Comparison of ENCODE assay signal across 1 cellular context in the genomic region with DNA sequence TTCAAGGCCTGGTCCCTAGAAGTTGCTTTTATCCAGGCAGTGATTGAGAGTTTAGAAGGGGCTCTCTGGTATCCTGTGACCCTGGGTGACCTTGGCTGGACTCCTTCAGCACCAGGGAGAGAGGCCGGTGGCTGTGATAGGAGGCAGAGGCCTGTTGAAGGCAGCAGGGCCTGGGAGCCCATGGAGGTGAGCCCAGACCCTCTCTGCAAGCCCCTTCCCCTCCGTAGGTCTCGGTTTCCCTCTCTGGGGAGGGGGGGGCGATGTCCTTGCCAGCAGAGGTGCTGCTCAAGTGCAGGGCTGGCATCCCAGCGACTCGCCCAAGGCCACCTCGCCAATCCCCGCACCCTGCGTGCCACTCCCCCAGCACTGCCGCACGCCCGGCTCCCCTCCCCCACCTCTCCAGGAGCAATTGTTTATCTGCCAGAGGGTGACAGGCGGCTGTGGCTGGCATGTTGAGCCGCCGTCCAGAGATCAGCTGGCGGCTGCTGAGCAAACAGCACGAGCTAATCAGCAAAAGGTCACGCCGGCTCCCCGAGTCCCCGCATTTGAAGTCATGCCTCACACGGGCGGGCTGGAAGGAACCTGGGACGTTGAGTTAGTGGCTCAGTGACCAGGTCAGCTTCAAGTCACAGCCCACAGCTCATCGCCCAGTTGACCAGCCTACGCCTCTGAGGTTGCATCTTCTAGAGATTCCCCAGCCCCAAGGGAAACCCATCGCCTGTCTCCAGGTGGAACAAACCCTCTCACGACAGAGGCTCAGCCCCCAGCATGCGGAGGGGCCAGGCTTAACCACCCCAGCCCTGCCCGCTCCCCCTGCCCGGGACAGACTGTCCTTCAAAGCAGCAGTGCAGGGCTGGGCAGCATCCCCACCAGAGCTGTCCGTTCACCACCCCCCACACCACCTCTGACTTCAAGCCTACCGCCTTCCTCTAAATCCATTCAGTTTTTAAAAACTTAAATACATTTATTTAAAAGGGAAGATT.
A peak's percentile ranks its signal among the peaks of the same experiment; 100 is the strongest.
TF ChIP-seq lines count a peak whose summit lies in the region.

No MANE protein-coding gene starts in this region.

TF ChIP-seq in HepG2, 621 proteins besides CTCF, POLR2A, EP300 and RAD21 (continued from another document and continues in another):
- TF ChIP-seq, protein P1, sequence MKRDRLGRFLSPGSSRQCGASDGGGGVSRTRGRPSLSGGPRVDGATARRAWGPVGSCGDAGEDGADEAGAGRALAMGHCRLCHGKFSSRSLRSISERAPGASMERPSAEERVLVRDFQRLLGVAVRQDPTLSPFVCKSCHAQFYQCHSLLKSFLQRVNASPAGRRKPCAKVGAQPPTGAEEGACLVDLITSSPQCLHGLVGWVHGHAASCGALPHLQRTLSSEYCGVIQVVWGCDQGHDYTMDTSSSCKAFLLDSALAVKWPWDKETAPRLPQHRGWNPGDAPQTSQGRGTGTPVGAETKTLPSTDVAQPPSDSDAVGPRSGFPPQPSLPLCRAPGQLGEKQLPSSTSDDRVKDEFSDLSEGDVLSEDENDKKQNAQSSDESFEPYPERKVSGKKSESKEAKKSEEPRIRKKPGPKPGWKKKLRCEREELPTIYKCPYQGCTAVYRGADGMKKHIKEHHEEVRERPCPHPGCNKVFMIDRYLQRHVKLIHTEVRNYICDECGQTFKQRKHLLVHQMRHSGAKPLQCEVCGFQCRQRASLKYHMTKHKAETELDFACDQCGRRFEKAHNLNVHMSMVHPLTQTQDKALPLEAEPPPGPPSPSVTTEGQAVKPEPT (CRISPR knock-in tag; IDR thresholded peaks at IDR 0.05; ENCODE audit: low read depth): no peak; the same call in 1 of the 2 replicates
- TF ChIP-seq, protein P2, sequence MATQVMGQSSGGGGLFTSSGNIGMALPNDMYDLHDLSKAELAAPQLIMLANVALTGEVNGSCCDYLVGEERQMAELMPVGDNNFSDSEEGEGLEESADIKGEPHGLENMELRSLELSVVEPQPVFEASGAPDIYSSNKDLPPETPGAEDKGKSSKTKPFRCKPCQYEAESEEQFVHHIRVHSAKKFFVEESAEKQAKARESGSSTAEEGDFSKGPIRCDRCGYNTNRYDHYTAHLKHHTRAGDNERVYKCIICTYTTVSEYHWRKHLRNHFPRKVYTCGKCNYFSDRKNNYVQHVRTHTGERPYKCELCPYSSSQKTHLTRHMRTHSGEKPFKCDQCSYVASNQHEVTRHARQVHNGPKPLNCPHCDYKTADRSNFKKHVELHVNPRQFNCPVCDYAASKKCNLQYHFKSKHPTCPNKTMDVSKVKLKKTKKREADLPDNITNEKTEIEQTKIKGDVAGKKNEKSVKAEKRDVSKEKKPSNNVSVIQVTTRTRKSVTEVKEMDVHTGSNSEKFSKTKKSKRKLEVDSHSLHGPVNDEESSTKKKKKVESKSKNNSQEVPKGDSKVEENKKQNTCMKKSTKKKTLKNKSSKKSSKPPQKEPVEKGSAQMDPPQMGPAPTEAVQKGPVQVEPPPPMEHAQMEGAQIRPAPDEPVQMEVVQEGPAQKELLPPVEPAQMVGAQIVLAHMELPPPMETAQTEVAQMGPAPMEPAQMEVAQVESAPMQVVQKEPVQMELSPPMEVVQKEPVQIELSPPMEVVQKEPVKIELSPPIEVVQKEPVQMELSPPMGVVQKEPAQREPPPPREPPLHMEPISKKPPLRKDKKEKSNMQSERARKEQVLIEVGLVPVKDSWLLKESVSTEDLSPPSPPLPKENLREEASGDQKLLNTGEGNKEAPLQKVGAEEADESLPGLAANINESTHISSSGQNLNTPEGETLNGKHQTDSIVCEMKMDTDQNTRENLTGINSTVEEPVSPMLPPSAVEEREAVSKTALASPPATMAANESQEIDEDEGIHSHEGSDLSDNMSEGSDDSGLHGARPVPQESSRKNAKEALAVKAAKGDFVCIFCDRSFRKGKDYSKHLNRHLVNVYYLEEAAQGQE (IDR thresholded peaks at IDR 0.05; ENCODE audit: borderline replicate concordance in 1 of 2, low read depth in 1 of 2, low read length in 2 of 2): peak; percentile 43 to 89
- TF ChIP-seq ZNF674 (CRISPR knock-in tag; IDR thresholded peaks at IDR 0.05; ENCODE audit: low read depth) (no peak), NFE2 (CRISPR knock-in tag; IDR thresholded peaks at IDR 0.05) (no peak), TP53 (CRISPR knock-in tag; conservative IDR thresholded peaks at IDR 0.05) (peak; percentile 90), RXRA (CRISPR knock-in tag; IDR thresholded peaks at IDR 0.05) (peak; percentile 99), ZNF180 (CRISPR knock-in tag; IDR thresholded peaks at IDR 0.05; ENCODE audit: borderline replicate concordance, low read depth) (no peak; the same call in 1 of the 2 replicates), ZNF777 (CRISPR knock-in tag; IDR thresholded peaks at IDR 0.05) (0 out of 2 replicates have a peak, but pooled peaks have one; percentile 46), MIER2 (CRISPR knock-in tag; IDR thresholded peaks at IDR 0.05) (peak; percentile 84), HES4 (CRISPR knock-in tag; IDR thresholded peaks at IDR 0.05; ENCODE audit: borderline replicate concordance) (peak; percentile 83; the same call in 1 of the 2 replicates), TRAFD1 (CRISPR knock-in tag; IDR thresholded peaks at IDR 0.05; ENCODE audit: borderline replicate concordance) (peak; percentile 86; the same call in 1 of the 2 replicates), IRX3 (CRISPR knock-in tag; IDR thresholded peaks at IDR 0.05; ENCODE audit: borderline replicate concordance, low read depth) (peak; percentile 84; the same call in 1 of the 2 replicates), PCBP1 (IDR thresholded peaks at IDR 0.05; ENCODE audit: borderline replicate concordance, low read depth, low read length) (peak; percentile 69; the same call in 1 of the 2 replicates), GABPB1 (CRISPR knock-in tag; IDR thresholded peaks at IDR 0.05) (peak; percentile 79), ZNF251 (CRISPR knock-in tag; IDR thresholded peaks at IDR 0.05) (no peak), ZFP36L1 (CRISPR knock-in tag; IDR thresholded peaks at IDR 0.05) (peak; percentile 83; the same call in 1 of the 2 replicates), ZNF546 (CRISPR knock-in tag; conservative IDR thresholded peaks at IDR 0.05) (peak; percentile 82; the same call in 1 of the 2 replicates)
- TF ChIP-seq, protein P3, sequence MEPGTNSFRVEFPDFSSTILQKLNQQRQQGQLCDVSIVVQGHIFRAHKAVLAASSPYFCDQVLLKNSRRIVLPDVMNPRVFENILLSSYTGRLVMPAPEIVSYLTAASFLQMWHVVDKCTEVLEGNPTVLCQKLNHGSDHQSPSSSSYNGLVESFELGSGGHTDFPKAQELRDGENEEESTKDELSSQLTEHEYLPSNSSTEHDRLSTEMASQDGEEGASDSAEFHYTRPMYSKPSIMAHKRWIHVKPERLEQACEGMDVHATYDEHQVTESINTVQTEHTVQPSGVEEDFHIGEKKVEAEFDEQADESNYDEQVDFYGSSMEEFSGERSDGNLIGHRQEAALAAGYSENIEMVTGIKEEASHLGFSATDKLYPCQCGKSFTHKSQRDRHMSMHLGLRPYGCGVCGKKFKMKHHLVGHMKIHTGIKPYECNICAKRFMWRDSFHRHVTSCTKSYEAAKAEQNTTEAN (CRISPR knock-in tag; conservative IDR thresholded peaks at IDR 0.05): peak; percentile 83
- TF ChIP-seq, protein P4, sequence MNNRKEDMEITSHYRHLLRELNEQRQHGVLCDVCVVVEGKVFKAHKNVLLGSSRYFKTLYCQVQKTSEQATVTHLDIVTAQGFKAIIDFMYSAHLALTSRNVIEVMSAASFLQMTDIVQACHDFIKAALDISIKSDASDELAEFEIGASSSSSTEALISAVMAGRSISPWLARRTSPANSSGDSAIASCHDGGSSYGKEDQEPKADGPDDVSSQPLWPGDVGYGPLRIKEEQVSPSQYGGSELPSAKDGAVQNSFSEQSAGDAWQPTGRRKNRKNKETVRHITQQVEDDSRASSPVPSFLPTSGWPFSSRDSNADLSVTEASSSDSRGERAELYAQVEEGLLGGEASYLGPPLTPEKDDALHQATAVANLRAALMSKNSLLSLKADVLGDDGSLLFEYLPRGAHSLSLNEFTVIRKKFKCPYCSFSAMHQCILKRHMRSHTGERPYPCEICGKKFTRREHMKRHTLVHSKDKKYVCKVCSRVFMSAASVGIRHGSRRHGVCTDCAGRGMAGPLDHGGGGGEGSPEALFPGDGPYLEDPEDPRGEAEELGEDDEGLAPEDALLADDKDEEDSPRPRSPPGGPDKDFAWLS (CRISPR knock-in tag; IDR thresholded peaks at IDR 0.05; ENCODE audit: borderline replicate concordance): no peak
- TF ChIP-seq, protein P5, sequence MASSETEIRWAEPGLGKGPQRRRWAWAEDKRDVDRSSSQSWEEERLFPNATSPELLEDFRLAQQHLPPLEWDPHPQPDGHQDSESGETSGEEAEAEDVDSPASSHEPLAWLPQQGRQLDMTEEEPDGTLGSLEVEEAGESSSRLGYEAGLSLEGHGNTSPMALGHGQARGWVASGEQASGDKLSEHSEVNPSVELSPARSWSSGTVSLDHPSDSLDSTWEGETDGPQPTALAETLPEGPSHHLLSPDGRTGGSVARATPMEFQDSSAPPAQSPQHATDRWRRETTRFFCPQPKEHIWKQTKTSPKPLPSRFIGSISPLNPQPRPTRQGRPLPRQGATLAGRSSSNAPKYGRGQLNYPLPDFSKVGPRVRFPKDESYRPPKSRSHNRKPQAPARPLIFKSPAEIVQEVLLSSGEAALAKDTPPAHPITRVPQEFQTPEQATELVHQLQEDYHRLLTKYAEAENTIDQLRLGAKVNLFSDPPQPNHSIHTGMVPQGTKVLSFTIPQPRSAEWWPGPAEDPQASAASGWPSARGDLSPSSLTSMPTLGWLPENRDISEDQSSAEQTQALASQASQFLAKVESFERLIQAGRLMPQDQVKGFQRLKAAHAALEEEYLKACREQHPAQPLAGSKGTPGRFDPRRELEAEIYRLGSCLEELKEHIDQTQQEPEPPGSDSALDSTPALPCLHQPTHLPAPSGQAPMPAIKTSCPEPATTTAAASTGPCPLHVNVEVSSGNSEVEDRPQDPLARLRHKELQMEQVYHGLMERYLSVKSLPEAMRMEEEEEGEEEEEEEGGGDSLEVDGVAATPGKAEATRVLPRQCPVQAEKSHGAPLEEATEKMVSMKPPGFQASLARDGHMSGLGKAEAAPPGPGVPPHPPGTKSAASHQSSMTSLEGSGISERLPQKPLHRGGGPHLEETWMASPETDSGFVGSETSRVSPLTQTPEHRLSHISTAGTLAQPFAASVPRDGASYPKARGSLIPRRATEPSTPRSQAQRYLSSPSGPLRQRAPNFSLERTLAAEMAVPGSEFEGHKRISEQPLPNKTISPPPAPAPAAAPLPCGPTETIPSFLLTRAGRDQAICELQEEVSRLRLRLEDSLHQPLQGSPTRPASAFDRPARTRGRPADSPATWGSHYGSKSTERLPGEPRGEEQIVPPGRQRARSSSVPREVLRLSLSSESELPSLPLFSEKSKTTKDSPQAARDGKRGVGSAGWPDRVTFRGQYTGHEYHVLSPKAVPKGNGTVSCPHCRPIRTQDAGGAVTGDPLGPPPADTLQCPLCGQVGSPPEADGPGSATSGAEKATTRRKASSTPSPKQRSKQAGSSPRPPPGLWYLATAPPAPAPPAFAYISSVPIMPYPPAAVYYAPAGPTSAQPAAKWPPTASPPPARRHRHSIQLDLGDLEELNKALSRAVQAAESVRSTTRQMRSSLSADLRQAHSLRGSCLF (CRISPR knock-in tag; IDR thresholded peaks at IDR 0.05; ENCODE audit: borderline replicate concordance): peak; percentile 73; the same call in 1 of the 2 replicates
- TF ChIP-seq, protein P6, sequence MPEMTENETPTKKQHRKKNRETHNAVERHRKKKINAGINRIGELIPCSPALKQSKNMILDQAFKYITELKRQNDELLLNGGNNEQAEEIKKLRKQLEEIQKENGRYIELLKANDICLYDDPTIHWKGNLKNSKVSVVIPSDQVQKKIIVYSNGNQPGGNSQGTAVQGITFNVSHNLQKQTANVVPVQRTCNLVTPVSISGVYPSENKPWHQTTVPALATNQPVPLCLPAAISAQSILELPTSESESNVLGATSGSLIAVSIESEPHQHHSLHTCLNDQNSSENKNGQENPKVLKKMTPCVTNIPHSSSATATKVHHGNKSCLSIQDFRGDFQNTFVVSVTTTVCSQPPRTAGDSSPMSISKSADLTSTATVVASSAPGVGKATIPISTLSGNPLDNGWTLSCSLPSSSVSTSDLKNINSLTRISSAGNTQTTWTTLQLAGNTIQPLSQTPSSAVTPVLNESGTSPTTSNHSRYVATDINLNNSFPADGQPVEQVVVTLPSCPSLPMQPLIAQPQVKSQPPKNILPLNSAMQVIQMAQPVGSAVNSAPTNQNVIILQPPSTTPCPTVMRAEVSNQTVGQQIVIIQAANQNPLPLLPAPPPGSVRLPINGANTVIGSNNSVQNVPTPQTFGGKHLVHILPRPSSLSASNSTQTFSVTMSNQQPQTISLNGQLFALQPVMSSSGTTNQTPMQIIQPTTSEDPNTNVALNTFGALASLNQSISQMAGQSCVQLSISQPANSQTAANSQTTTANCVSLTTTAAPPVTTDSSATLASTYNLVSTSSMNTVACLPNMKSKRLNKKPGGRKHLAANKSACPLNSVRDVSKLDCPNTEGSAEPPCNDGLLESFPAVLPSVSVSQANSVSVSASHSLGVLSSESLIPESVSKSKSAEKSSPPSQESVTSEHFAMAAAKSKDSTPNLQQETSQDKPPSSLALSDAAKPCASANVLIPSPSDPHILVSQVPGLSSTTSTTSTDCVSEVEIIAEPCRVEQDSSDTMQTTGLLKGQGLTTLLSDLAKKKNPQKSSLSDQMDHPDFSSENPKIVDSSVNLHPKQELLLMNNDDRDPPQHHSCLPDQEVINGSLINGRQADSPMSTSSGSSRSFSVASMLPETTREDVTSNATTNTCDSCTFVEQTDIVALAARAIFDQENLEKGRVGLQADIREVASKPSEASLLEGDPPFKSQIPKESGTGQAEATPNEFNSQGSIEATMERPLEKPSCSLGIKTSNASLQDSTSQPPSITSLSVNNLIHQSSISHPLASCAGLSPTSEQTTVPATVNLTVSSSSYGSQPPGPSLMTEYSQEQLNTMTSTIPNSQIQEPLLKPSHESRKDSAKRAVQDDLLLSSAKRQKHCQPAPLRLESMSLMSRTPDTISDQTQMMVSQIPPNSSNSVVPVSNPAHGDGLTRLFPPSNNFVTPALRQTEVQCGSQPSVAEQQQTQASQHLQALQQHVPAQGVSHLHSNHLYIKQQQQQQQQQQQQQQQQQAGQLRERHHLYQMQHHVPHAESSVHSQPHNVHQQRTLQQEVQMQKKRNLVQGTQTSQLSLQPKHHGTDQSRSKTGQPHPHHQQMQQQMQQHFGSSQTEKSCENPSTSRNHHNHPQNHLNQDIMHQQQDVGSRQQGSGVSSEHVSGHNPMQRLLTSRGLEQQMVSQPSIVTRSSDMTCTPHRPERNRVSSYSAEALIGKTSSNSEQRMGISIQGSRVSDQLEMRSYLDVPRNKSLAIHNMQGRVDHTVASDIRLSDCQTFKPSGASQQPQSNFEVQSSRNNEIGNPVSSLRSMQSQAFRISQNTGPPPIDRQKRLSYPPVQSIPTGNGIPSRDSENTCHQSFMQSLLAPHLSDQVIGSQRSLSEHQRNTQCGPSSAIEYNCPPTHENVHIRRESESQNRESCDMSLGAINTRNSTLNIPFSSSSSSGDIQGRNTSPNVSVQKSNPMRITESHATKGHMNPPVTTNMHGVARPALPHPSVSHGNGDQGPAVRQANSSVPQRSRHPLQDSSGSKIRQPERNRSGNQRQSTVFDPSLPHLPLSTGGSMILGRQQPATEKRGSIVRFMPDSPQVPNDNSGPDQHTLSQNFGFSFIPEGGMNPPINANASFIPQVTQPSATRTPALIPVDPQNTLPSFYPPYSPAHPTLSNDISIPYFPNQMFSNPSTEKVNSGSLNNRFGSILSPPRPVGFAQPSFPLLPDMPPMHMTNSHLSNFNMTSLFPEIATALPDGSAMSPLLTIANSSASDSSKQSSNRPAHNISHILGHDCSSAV (CRISPR knock-in tag; IDR thresholded peaks at IDR 0.05; ENCODE audit: borderline replicate concordance): peak; percentile 90; the same call in 1 of the 2 replicates
